Comparison of ENCODE assay signal across 8 cellular contexts in the genomic region with DNA sequence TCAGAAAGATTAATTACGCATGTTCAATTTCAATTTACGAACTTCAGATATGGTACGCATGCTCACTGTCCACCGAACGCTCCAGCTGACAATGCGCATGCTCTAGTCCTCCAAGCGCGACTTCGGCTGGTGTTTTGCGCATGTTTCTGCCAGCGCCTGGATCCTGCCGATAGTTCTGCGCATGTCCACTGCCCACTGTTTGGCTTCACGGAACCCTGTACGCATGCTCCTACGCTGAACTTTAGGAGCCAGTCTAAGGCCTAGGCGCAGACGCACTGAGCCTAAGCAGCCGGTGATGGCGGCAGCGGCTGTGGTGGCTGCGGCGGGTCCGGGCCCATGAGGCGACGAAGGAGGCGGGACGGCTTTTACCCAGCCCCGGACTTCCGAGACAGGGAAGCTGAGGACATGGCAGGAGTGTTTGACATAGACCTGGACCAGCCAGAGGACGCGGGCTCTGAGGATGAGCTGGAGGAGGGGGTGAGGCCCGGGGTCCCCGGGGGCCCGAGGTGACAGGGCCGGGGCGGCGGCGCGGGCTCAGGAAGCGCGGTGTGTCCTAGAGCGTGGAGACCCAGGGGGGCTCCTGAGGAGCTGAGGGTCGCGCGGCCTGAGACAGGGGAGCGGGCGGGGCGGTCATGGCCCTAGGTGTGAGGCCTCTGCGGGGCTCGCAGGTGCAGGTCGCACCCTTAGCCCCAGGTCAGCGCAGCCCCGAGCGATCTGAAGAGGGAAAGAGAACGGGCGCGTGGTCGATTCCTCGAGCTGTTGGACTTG. TPM values are rescaled to one million over a fixed set of nuclear protein-coding genes. Genes with fewer than 3 reads are reported as not detected.
A peak's percentile ranks its signal among the peaks of the same experiment; 100 is the strongest.
DNase-seq lines count a peak whose midpoint lies in the region; ATAC-seq and TF ChIP-seq lines count a peak whose summit lies in the region.

RPS6KB1 (plus strand) TSS at position 273 of the 768 bp plus-strand sequence; CDS start at position 337, 64 bp downstream.
A gene with protein sequence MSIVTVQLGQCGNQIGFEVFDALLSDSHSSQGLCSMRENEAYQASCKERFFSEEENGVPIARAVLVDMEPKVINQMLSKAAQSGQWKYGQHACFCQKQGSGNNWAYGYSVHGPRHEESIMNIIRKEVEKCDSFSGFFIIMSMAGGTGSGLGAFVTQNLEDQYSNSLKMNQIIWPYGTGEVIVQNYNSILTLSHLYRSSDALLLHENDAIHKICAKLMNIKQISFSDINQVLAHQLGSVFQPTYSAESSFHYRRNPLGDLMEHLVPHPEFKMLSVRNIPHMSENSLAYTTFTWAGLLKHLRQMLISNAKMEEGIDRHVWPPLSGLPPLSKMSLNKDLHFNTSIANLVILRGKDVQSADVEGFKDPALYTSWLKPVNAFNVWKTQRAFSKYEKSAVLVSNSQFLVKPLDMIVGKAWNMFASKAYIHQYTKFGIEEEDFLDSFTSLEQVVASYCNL (minus strand): TSS at position 95 of the 768 bp plus-strand sequence. CDS start 1,941 bp downstream, outside the sequence.

- peak; percentile 79 for ATAC-seq in HG03196 (IDR thresholded peaks at IDR 0.05; ENCODE audit: unreplicated experiment)
- peak; percentile 93 for ATAC-seq in central memory CD8-positive, alpha-beta T cell (replicated peaks; ENCODE audit: extremely low read depth, poor library complexity, severe bottlenecking)

- H3K27me3 ChIP-seq in spleen (replicated peaks in 1 of 7) = no peaks in the 10 kb centered on the region

- peak within 1 kb of the TSS; percentile 100 for H3K27ac Mint-ChIP-seq in central memory CD8-positive, alpha-beta T cell (ENCODE audit: low read depth)

- TF ChIP-seq POLR2A in GM18951 (IDR thresholded peaks at IDR 0.05; ENCODE audit: extremely low read depth, insufficient read depth, insufficient read length) (peak; percentile 97), spleen (IDR thresholded peaks at IDR 0.05) (peak; percentile 85 to 95 (median 95))

- H3K36me3 Mint-ChIP-seq in central memory CD8-positive, alpha-beta T cell (ENCODE audit: insufficient read depth) = peaks cover 29% of the 10 kb centered on the region

- peak within 1 kb of the TSS; percentile 88 to 98 (median 94) for H3K27ac ChIP-seq in spleen

- in situ Hi-C loops in GM18951 (cut with MboI; ENCODE audit: low sequenced_read_pairs, unreplicated experiment) = no loop called here

- DNase-seq in AG08395 (ENCODE audit: low spot score) = peak; percentile 100
- peak; percentile 99 for DNase-seq in NCI-H345 treated with DMSO at 0.1 percent for 48 hours (lab: John Stamatoyannopoulos, UW; ENCODE audit: unreplicated experiment)
- peak; percentile 82 to 91 (median 89) for DNase-seq in activated CD4-positive, CD25-positive, alpha-beta regulatory T cell (lab: John Stamatoyannopoulos, UW)
- DNase-seq in central memory CD8-positive, alpha-beta T cell (ENCODE audit: low spot score in 2 of 2) = peak; percentile 95 to 98
- peak; percentile 100 for DNase-seq in inferior parietal cortex (ENCODE audit: extremely low spot score)
- DNase-seq in spleen = peak; percentile 98

- H3K27me3 Mint-ChIP-seq in central memory CD8-positive, alpha-beta T cell = no peaks in the 10 kb centered on the region

- peaks cover 53% of the 10 kb centered on the region for H3K4me1 Mint-ChIP-seq in central memory CD8-positive, alpha-beta T cell

- intact Hi-C loops in spleen (cut with DNase I; ENCODE audit: low total_unique reads) = no loop called here

- no peaks in the 10 kb centered on the region for H3K9me3 Mint-ChIP-seq in central memory CD8-positive, alpha-beta T cell

- TF ChIP-seq CTCF in spleen (IDR thresholded peaks at IDR 0.05 in 8 of 11, conservative IDR thresholded peaks at IDR 0.05 in 3 of 11) = peak in 2 of 11 experiments; percentile 22 to 31

- peaks cover 0 to 43% (median 6%) of the 10 kb centered on the region in 6 donors for H3K36me3 ChIP-seq in spleen

- H3K4me3 ChIP-seq in spleen = peak within 1 kb of the TSS; percentile 67 to 95 (median 81)

- H3K4me1 ChIP-seq in spleen = peaks cover 24 to 74% (median 57%) of the 10 kb centered on the region in 6 donors

- H3K9me3 ChIP-seq in spleen = no peaks in the 10 kb centered on the region

- 0 to 2% (median 1%) methylated on average over 42 to 60 of the region's 60 CpGs for WGBS in spleen, 5 donors

- H3K4me3 Mint-ChIP-seq in central memory CD8-positive, alpha-beta T cell = peak within 1 kb of the TSS; percentile 100

RNA-seq across cellular contexts. Expression of gene RPS6KB1, which starts in this region (rescaled TPM):
- total RNA-seq in spleen = 10 to 100 TPM; 38.9 to 51.5 (median 49.5) TPM
- 10 to 100 TPM in 1 of 3 donors, 1 to 10 TPM in 2; 8.2 to 13.2 (median 9.8) TPM for polyA plus RNA-seq in spleen

RNA-seq across cellular contexts. Expression of the second gene that starts in this region (rescaled TPM):
- 10 to 100 TPM in 6 of 7 donors, 1 to 10 TPM in 1; 9.9 to 25.4 (median 11.3) TPM for total RNA-seq in spleen
- 1 to 10 TPM; 6.0 to 8.8 (median 7.7) TPM for polyA plus RNA-seq in spleen

Comparison
In these comparisons a context has a peak if more than half of its experiments do, and no peak if none do; other contexts are left out.
1. Peak in every context shown above with its lines: DNase-seq, ATAC-seq, H3K4me3 ChIP-seq and H3K27ac ChIP-seq.